ENCODE assay signal across 21 cellular contexts in genomic region chr22:49141761-49142160, GRCh38.
"Had no signal": no experiment of that assay in that cellular context is flagged by ENCODE, and none has a peak within 500 bp of the region (broad histone marks: within the 10 kb centered on the region; RNA-seq: fewer than 3 reads in every experiment).

No MANE protein-coding gene starts in this region.

- H3K36me3 Mint-ChIP-seq: immature natural killer cell, memory B cell, natural killer cell had no signal

- H3K27me3 ChIP-seq: right atrium auricular region, thyroid gland, vagina had no signal

- H3K4me3 ChIP-seq: dorsolateral prefrontal cortex, lung, prostate gland, right atrium auricular region, smooth muscle cell, stomach, thyroid gland, vagina had no signal

- DNase-seq: effector CD4-positive, alpha-beta T cell; hypothalamus; immature natural killer cell; left ventricle myocardium superior; natural killer cell; stimulated activated CD4-positive, alpha-beta T cell treated with anti-CD3 and anti-CD28 coated beads, Interleukin-12 subunit alpha, Interleukin-12 subunit beta, amount 100 ng/mL, for 4 hours; stimulated activated CD4-positive, alpha-beta T cell treated with anti-CD3 and anti-CD28 coated beads, Interleukin-1b, Interleukin-23, amount 100 ng/mL, for 48 hours; stimulated activated CD4-positive, alpha-beta T cell treated with anti-CD3 and anti-CD28 coated beads, Interleukin-4, amount 100 ng/mL, for 1 hour; stimulated activated CD8-positive, alpha-beta memory T cell treated with anti-CD3 and anti-CD28 coated beads, Interleukin-4, amount 100 ng/mL, for 48 hours; stimulated activated naive CD4-positive, alpha-beta T cell treated with Interleukin-2 at 50 U/mL for 16 hours; stomach; thyroid gland; trophoblast cell had no signal

- H3K9me3 Mint-ChIP-seq: immature natural killer cell, natural killer cell had no signal

- H3K27ac ChIP-seq: dorsolateral prefrontal cortex, prostate gland, right atrium auricular region, stomach, thyroid gland, vagina had no signal

- H3K9me3 ChIP-seq: prostate gland, right atrium auricular region, stomach, thyroid gland, vagina had no signal

- H3K4me1 ChIP-seq: prostate gland, right atrium auricular region, stomach, thyroid gland, vagina had no signal

- ATAC-seq: left ventricle myocardium superior, natural killer cell, sciatic nerve had no signal

- H3K4me2 ChIP-seq: smooth muscle cell had no signal

- H3K27ac Mint-ChIP-seq: immature natural killer cell, memory B cell, natural killer cell had no signal

- H3K36me3 ChIP-seq: prostate gland, right atrium auricular region, stomach, thyroid gland, vagina had no signal

- H3K4me3 Mint-ChIP-seq: immature natural killer cell, memory B cell, natural killer cell had no signal

- H3K4me1 Mint-ChIP-seq: immature natural killer cell, memory B cell, natural killer cell had no signal
